ENCODE assay signal across 1 cellular context in genomic region chr14:75283884-75284563, GRCh38.
TF ChIP-seq lines count a peak whose summit lies in the region.

No MANE protein-coding gene starts in this region.

TF ChIP-seq in A549, 52 proteins besides CTCF, POLR2A, EP300 and RAD21 (continued from another document):
- TF ChIP-seq REST (IDR thresholded peaks at IDR 0.05) (no peak; the same call in 1 of the 2 replicates), ATOH8 (CRISPR knock-in tag; IDR thresholded peaks at IDR 0.05; ENCODE audit: low read depth) (no peak), ESRRA (IDR thresholded peaks at IDR 0.05; ENCODE audit: borderline replicate concordance, low read length) (no peak), BHLHE40 (IDR thresholded peaks at IDR 0.05; ENCODE audit: low read depth, low read length) (no peak), CHD2 (IDR thresholded peaks at IDR 0.05; ENCODE audit: low read length, partially characterized antibody) (peak; percentile 26), SREBF2 (IDR thresholded peaks at IDR 0.05) (no peak), JUN (IDR thresholded peaks at IDR 0.05) (no peak), BCL3 (IDR thresholded peaks at IDR 0.05) (no peak), EHF (CRISPR knock-in tag; IDR thresholded peaks at IDR 0.05) (0 out of 2 replicates have a peak, but pooled peaks have one; percentile 19), CHD4 (IDR thresholded peaks at IDR 0.05; ENCODE audit: borderline replicate concordance) (no peak; the same call in 1 of the 2 replicates), POLR2AphosphoS2 (conservative IDR thresholded peaks at IDR 0.05; ENCODE audit: low read length) (0 out of 2 replicates have a peak, but pooled peaks have one; percentile 15), JUNB (IDR thresholded peaks at IDR 0.05) (no peak), NFE2L2 (conservative IDR thresholded peaks at IDR 0.05; ENCODE audit: low read length) (peak; percentile 83), HOXB13 (CRISPR knock-in tag; IDR thresholded peaks at IDR 0.05; ENCODE audit: low read depth) (no peak), HOXB5 (CRISPR knock-in tag; IDR thresholded peaks at IDR 0.05) (no peak), HES2 (IDR thresholded peaks at IDR 0.05) (no peak), RNF2 (IDR thresholded peaks at IDR 0.05; ENCODE audit: borderline replicate concordance, low read depth) (no peak), TFCP2L1 (CRISPR knock-in tag; IDR thresholded peaks at IDR 0.05) (peak; percentile 58)
